24 cellular contexts compared by ENCODE assay signal in the genomic region with DNA sequence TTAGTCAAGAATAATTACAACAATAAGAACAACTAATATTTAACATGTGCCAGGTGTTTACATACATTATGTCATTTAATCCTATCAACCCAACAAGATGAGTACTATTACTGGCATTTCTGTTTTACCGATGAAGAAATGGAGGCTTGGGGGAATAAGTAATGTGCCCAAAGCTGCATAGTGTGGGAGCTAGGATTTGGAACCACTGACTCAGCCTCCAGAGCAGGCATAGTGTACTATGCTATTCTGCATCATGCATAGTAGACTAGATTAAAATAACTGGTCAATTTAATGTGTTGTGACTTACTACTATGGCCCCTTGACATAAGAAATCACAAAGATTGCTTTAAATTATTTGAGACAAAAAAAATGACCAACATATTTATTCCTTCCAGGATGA. TPM values are rescaled to one million over a fixed set of nuclear protein-coding genes. Genes with fewer than 3 reads are reported as not detected.
DNase-seq lines count a peak whose midpoint lies in the region; ATAC-seq and TF ChIP-seq lines count a peak whose summit lies in the region.
"Had no signal": no experiment of that assay in that cellular context is flagged by ENCODE, and none has a peak within 500 bp of the region (broad histone marks: within the 10 kb centered on the region; RNA-seq: fewer than 3 reads in every experiment).

No MANE protein-coding gene starts in this region.

- H3K27me3 ChIP-seq in neuronal stem cell (ENCODE audit: control insufficient read depth in 3 of 3, insufficient read depth in 3 of 3, low read depth in 1 of 3, low read length in 3 of 3), result no peaks in the 10 kb centered on the region
- H3K27me3 ChIP-seq: SJSA1 had no signal

- peak overlapping the region in 4 of 5 experiments; percentile 18 to 56 (median 42) for H3K4me3 Mint-ChIP-seq in brain
- H3K4me3 Mint-ChIP-seq: CD14-positive monocyte; CD8-positive, alpha-beta memory T cell; HFFc6 had no signal

- no peak overlapping the region for H3K23ac ChIP-seq in neuronal stem cell (ENCODE audit: low read depth, low read length, poor library complexity)

- no peak overlapping the region for H3K4me2 ChIP-seq in neuronal stem cell (ENCODE audit: insufficient read depth, low read length, poor library complexity, severe bottlenecking)
- H3K4me2 ChIP-seq: A549, PC-9 had no signal

- H3K4me1 Mint-ChIP-seq in brain, result peaks cover 58% of the 10 kb centered on the region

- no peaks in the 10 kb centered on the region for H3K36me3 Mint-ChIP-seq in brain
- H3K36me3 Mint-ChIP-seq: CD14-positive monocyte had no signal

- no CpG with 5 or more reads among the region's 1 CpG for WGBS in neuronal stem cell (ENCODE audit: extremely low coverage in 2 of 2, insufficient read length in 2 of 2, insufficient replicate concordance in 1 of 2), 2 donors

- ATAC-seq in HG02571 (IDR thresholded peaks at IDR 0.05; ENCODE audit: unreplicated experiment) (no peak), GM21447 (IDR thresholded peaks at IDR 0.05; ENCODE audit: unreplicated experiment) (no peak), HG03571 (IDR thresholded peaks at IDR 0.05; ENCODE audit: unreplicated experiment) (no peak)
- ATAC-seq: A549, Right ventricle myocardium inferior had no signal

- no peak overlapping the region for H3K4me3 ChIP-seq in neuronal stem cell (ENCODE audit: low read length in 2 of 2)
- H3K4me3 ChIP-seq: A549, HAP-1, PC-9, SJSA1 had no signal

- H3K9me3 ChIP-seq in neuronal stem cell (replicated peaks in 1 of 2; ENCODE audit: control insufficient read depth in 2 of 2, insufficient read depth in 1 of 2, low read depth in 1 of 2, low read length in 2 of 2), result no peaks in the 10 kb centered on the region
- H3K9me3 ChIP-seq: A549, BE2C, HAP-1, SJSA1 had no signal

- no peak overlapping the region for H3K14ac ChIP-seq in neuronal stem cell (ENCODE audit: low read length)

- H3K79me1 ChIP-seq in neuronal stem cell (ENCODE audit: low read depth, low read length), result no peaks in the 10 kb centered on the region

- H2BK5ac ChIP-seq in neuronal stem cell (ENCODE audit: low read length), result no peak overlapping the region

- peaks cover 0 to 6% of the 10 kb centered on the region in 2 donors for H3K36me3 ChIP-seq in neuronal stem cell (replicated peaks in 1 of 2; ENCODE audit: control insufficient read depth in 2 of 2, insufficient read depth in 2 of 2, low read length in 2 of 2)
- H3K36me3 ChIP-seq: BE2C, HAP-1, SJSA1 had no signal

- no peak overlapping the region for H2BK15ac ChIP-seq in neuronal stem cell (ENCODE audit: low read length)

- TF ChIP-seq CTCF in brain (conservative IDR thresholded peaks at IDR 0.05), result no peak

- peaks cover 6% of the 10 kb centered on the region for H3K27me3 Mint-ChIP-seq in brain
- H3K27me3 Mint-ChIP-seq: CD8-positive, alpha-beta memory T cell had no signal

- peak overlapping the region; percentile 77 for H3K27ac ChIP-seq in neuronal stem cell (replicated peaks; ENCODE audit: low read length)
- H3K27ac ChIP-seq: A549, HL-60, PC-9, SJSA1 had no signal

- no peak overlapping the region for H4K8ac ChIP-seq in neuronal stem cell (ENCODE audit: low read depth, low read length)

- H3K4me1 ChIP-seq in neuronal stem cell (ENCODE audit: control insufficient read depth in 2 of 2, insufficient read depth in 1 of 2, low read depth in 1 of 2, low read length in 2 of 2), result peaks cover 9 to 20% of the 10 kb centered on the region in 2 donors
- H3K4me1 ChIP-seq: A549, HAP-1 had no signal

- no peak overlapping the region for H3K9ac ChIP-seq in neuronal stem cell (ENCODE audit: low read depth, low read length, poor library complexity)

- no peak overlapping the region for H2BK120ac ChIP-seq in neuronal stem cell (ENCODE audit: low read depth, low read length)

- H3K4ac ChIP-seq in neuronal stem cell (ENCODE audit: low read length), result no peak overlapping the region

- DNase-seq in EL (peak; percentile 31), neuronal stem cell (ENCODE audit: low spot score) (no peak), GM19240 (ENCODE audit: insufficient read length, low spot score) (no peak)
- DNase-seq: BE2C; CD8-positive, alpha-beta memory T cell; DMS79 treated with DMSO at 0.1 percent for 48 hours; GOT3; NCI-H1092 treated with DMSO at 0.1 percent for 48 hours; NCI-H1436; NCI-H187; NCI-H446; NCI-H526; PC-9 had no signal

- peak overlapping the region in 2 of 5 experiments; percentile 37 to 100 for H3K27ac Mint-ChIP-seq in brain
- H3K27ac Mint-ChIP-seq: CD14-positive monocyte; CD8-positive, alpha-beta memory T cell; HFFc6 had no signal

- H2BK12ac ChIP-seq in neuronal stem cell (ENCODE audit: low read length), result no peak overlapping the region

- no peak overlapping the region for H4K91ac ChIP-seq in neuronal stem cell (ENCODE audit: low read depth, low read length, poor library complexity)

- no peak overlapping the region for H2AFZ ChIP-seq in neuronal stem cell (ENCODE audit: low read length)
- H2AFZ ChIP-seq: PC-9 had no signal

- H2AK5ac ChIP-seq in neuronal stem cell (ENCODE audit: low read depth, low read length), result no peak overlapping the region

- no peak overlapping the region for H3K18ac ChIP-seq in neuronal stem cell (ENCODE audit: low read length)

- no peaks in the 10 kb centered on the region for H3K9me3 Mint-ChIP-seq in brain
- H3K9me3 Mint-ChIP-seq: CD8-positive, alpha-beta memory T cell; HFFc6 had no signal

RNA-seq across cellular contexts. Expression of gene GPR19, which starts 9.5 kb away (rescaled TPM):
- 11.3 TPM for polyA plus RNA-seq in brain (ENCODE audit: insufficient read depth, low read depth, low replicate concordance)
- 32.4 TPM for polyA plus RNA-seq in neuronal stem cell (2013, experiment 1 of 2)
- 33.4 TPM for polyA plus RNA-seq in neuronal stem cell (2013, experiment 2 of 2)
- polyA plus RNA-seq: CD14-positive monocyte had no signal

RNA-seq across cellular contexts. Expression of gene CDKN1B, which starts 30.7 kb away (rescaled TPM):
- 81.4 TPM for polyA plus RNA-seq in brain (ENCODE audit: insufficient read depth, low read depth, low replicate concordance)
- 49.7 TPM for polyA plus RNA-seq in neuronal stem cell (2013, experiment 1 of 2)
- 51.1 TPM for polyA plus RNA-seq in neuronal stem cell (2013, experiment 2 of 2)
